Comparison of ENCODE assay signal across 10 cellular contexts in the genomic region with DNA sequence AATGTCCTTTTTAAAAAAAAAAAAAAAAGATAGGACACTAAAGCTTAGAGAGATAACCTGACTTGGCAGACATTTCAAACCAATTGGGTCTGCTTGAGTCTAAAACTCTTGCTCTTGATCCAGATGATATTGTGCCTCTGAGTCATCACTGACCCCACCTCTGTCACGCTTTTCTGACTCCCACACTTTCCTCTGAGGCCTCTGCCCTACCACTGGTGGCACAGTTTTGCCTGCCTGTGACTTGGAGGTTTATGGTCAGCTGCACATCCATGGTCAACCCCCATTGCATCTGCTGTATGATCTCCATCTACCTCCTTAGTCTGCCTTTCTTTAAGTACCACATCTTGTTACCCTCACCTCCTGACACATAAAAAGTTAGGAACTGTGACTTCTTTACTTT.
A peak's percentile ranks its signal among the peaks of the same experiment; 100 is the strongest.
DNase-seq lines count a peak whose midpoint lies in the region; ATAC-seq and TF ChIP-seq lines count a peak whose summit lies in the region.
"Had no signal": no experiment of that assay in that cellular context is flagged by ENCODE, and none has a peak within 500 bp of the region (broad histone marks: within the 10 kb centered on the region; RNA-seq: fewer than 3 reads in every experiment).

No MANE protein-coding gene starts in this region.

- H4K20me1 ChIP-seq in neural progenitor cell (ENCODE audit: low read depth): no peaks in the 10 kb centered on the region

- H3K4me3 ChIP-seq in adipocyte (ENCODE audit: low read length): no peak overlapping the region
- no peak overlapping the region for H3K4me3 ChIP-seq in neural progenitor cell

- H3K9ac ChIP-seq in adipocyte (ENCODE audit: low read length) (no peak overlapping the region), neural progenitor cell (no peak overlapping the region)

- H3K27ac ChIP-seq in neural progenitor cell: no peak overlapping the region

- no peaks in the 10 kb centered on the region for H3K9me3 ChIP-seq in adipocyte (ENCODE audit: control insufficient read depth, low read length)
- no peaks in the 10 kb centered on the region for H3K9me3 ChIP-seq in neural progenitor cell (ENCODE audit: low read depth)

- H3K9me3 Mint-ChIP-seq in neural progenitor cell: peaks cover 25% of the 10 kb centered on the region
- no peaks in the 10 kb centered on the region for H3K9me3 Mint-ChIP-seq in activated T-cell treated with anti-CD3 and anti-CD28 coated beads, Interleukin-2, amount 50 U/mL, for 24 hours
- H3K9me3 Mint-ChIP-seq: activated naive CD4-positive, alpha-beta T cell treated with anti-CD3 and anti-CD28 coated beads, Interleukin-2, amount 10 ng/mL, durations not matched to agents 7 days and 5 days had no signal

- no peak overlapping the region for H3K4me2 ChIP-seq in neural progenitor cell

- H3K36me3 ChIP-seq in adipocyte (ENCODE audit: control insufficient read depth, insufficient read depth, low read length, severe bottlenecking): no peaks in the 10 kb centered on the region
- H3K36me3 ChIP-seq in neural progenitor cell: no peaks in the 10 kb centered on the region

- no peak overlapping the region for H3K4me3 Mint-ChIP-seq in neural progenitor cell
- no peak overlapping the region for H3K4me3 Mint-ChIP-seq in activated T-cell treated with anti-CD3 and anti-CD28 coated beads, Interleukin-2, amount 50 U/mL, for 24 hours
- H3K4me3 Mint-ChIP-seq: activated naive CD4-positive, alpha-beta T cell treated with anti-CD3 and anti-CD28 coated beads, Interleukin-2, amount 10 ng/mL, durations not matched to agents 7 days and 5 days had no signal

- peaks cover 9% of the 10 kb centered on the region for H3K27me3 Mint-ChIP-seq in neural progenitor cell (ENCODE audit: insufficient read depth, low read depth)
- no peaks in the 10 kb centered on the region for H3K27me3 Mint-ChIP-seq in activated T-cell treated with anti-CD3 and anti-CD28 coated beads, Interleukin-2, amount 50 U/mL, for 24 hours
- H3K27me3 Mint-ChIP-seq: activated naive CD4-positive, alpha-beta T cell treated with anti-CD3 and anti-CD28 coated beads, Interleukin-2, amount 10 ng/mL, durations not matched to agents 7 days and 5 days had no signal

- peaks cover 4% of the 10 kb centered on the region for H3K4me1 Mint-ChIP-seq in neural progenitor cell
- H3K4me1 Mint-ChIP-seq in activated T-cell treated with anti-CD3 and anti-CD28 coated beads, Interleukin-2, amount 50 U/mL, for 24 hours (ENCODE audit: low read depth): no peaks in the 10 kb centered on the region
- H3K4me1 Mint-ChIP-seq: activated naive CD4-positive, alpha-beta T cell treated with anti-CD3 and anti-CD28 coated beads, Interleukin-2, amount 10 ng/mL, durations not matched to agents 7 days and 5 days had no signal

- peaks cover 3% of the 10 kb centered on the region for H3K36me3 Mint-ChIP-seq in neural progenitor cell
- no peaks in the 10 kb centered on the region for H3K36me3 Mint-ChIP-seq in activated T-cell treated with anti-CD3 and anti-CD28 coated beads, Interleukin-2, amount 50 U/mL, for 24 hours (ENCODE audit: low read depth)
- H3K36me3 Mint-ChIP-seq: activated naive CD4-positive, alpha-beta T cell treated with anti-CD3 and anti-CD28 coated beads, Interleukin-2, amount 10 ng/mL, durations not matched to agents 7 days and 5 days had no signal

- no peaks in the 10 kb centered on the region for H3K79me2 ChIP-seq in neural progenitor cell (ENCODE audit: low read depth)

- H3K27ac Mint-ChIP-seq in neural progenitor cell: peak overlapping the region; percentile 57
- no peak overlapping the region for H3K27ac Mint-ChIP-seq in activated T-cell treated with anti-CD3 and anti-CD28 coated beads, Interleukin-2, amount 50 U/mL, for 24 hours
- H3K27ac Mint-ChIP-seq: activated naive CD4-positive, alpha-beta T cell treated with anti-CD3 and anti-CD28 coated beads, Interleukin-2, amount 10 ng/mL, durations not matched to agents 7 days and 5 days had no signal

- no peaks in the 10 kb centered on the region for H3F3A ChIP-seq in neural progenitor cell (ENCODE audit: low read depth)

- no peak overlapping the region for H2AFZ ChIP-seq in neural progenitor cell (replicated peaks)

- peaks cover 37% of the 10 kb centered on the region for H3K4me1 ChIP-seq in adipocyte (ENCODE audit: control insufficient read depth, insufficient read depth, low read length)
- H3K4me1 ChIP-seq in neural progenitor cell: peaks cover 2% of the 10 kb centered on the region

- DNase-seq in adipocyte (ENCODE audit: low read depth) (peak; percentile 24), neural progenitor cell (ENCODE audit: low spot score) (no peak), globus pallidus (ENCODE audit: low spot score) (no peak)
- no peak for DNase-seq in activated T-cell treated with anti-CD3 and anti-CD28 coated beads, Interleukin-2, amount 50 U/mL, for 24 hours
- DNase-seq: activated naive CD4-positive, alpha-beta T cell treated with anti-CD3 and anti-CD28 coated beads, Interleukin-2, amount 10 ng/mL, durations not matched to agents 7 days and 5 days; effector CD4-positive, alpha-beta T cell had no signal

- peak; percentile 94 for ATAC-seq in GM18511 (IDR thresholded peaks at IDR 0.05; ENCODE audit: unreplicated experiment)
- peak; percentile 49 for ATAC-seq in HG03039 (IDR thresholded peaks at IDR 0.05; ENCODE audit: unreplicated experiment)
- no peak for ATAC-seq in HG03439 (IDR thresholded peaks at IDR 0.05; ENCODE audit: unreplicated experiment)
- no peak for ATAC-seq in HG03280 (IDR thresholded peaks at IDR 0.05; ENCODE audit: unreplicated experiment)

- H3K27me3 ChIP-seq in adipocyte (replicated peaks; ENCODE audit: control insufficient read depth, insufficient read depth, low read length): no peaks in the 10 kb centered on the region
- H3K27me3 ChIP-seq in neural progenitor cell: no peaks in the 10 kb centered on the region

- TF ChIP-seq CTCF in neural progenitor cell (IDR thresholded peaks at IDR 0.05): no peak

Comparison
In these comparisons a context has a peak if more than half of its experiments do, and no peak if none do; other contexts are left out.
1. ATAC-seq: peak in GM18511 (single experiment) and HG03039 (single experiment); none in HG03439 (single experiment) and HG03280 (single experiment).